Comparison of ENCODE assay signal across 10 cellular contexts in genomic region chr19:19670070-19670551, GRCh38. TPM values are rescaled to one million over a fixed set of nuclear protein-coding genes. Genes with fewer than 3 reads are reported as not detected.
A peak's percentile ranks its signal among the peaks of the same experiment; 100 is the strongest.
DNase-seq lines count a peak whose midpoint lies in the region; ATAC-seq and TF ChIP-seq lines count a peak whose summit lies in the region.
"Had no signal": no experiment of that assay in that cellular context is flagged by ENCODE, and none has a peak within 500 bp of the region (broad histone marks: within the 10 kb centered on the region; RNA-seq: fewer than 3 reads in every experiment).

No MANE protein-coding gene starts in this region.

- TF ChIP-seq RAD21 in neural cell (conservative IDR thresholded peaks at IDR 0.05) = no peak

- TF ChIP-seq CTCF in OCI-LY3 (IDR thresholded peaks at IDR 0.05; ENCODE audit: low read depth, low read length) (no peak), neural cell (IDR thresholded peaks at IDR 0.05; ENCODE audit: poor library complexity, severe bottlenecking) (no peak)

- no peak for ATAC-seq in HG03280 (IDR thresholded peaks at IDR 0.05; ENCODE audit: unreplicated experiment)

- H3K79me2 ChIP-seq in OCI-LY3 (ENCODE audit: low read length) (peaks cover 58% of the 10 kb centered on the region), neural cell (replicated peaks; ENCODE audit: insufficient read depth, low read length) (peaks cover 4% of the 10 kb centered on the region)

- H3K9ac ChIP-seq in OCI-LY3 (ENCODE audit: low read length) (peak overlapping the region; percentile 95; the same call in 1 of the 2 replicates), endocrine pancreas (ENCODE audit: control insufficient read depth, insufficient read depth, low read length) (peak overlapping the region; percentile 19), neural cell (ENCODE audit: low read length) (no peak overlapping the region)

- H4K20me1 ChIP-seq in OCI-LY3 (ENCODE audit: insufficient read depth, low read length) (no peaks in the 10 kb centered on the region), neural cell (ENCODE audit: insufficient read depth) (no peaks in the 10 kb centered on the region)

- H3F3A ChIP-seq in neural cell (ENCODE audit: insufficient read depth, low read length, poor library complexity, severe bottlenecking) = no peaks in the 10 kb centered on the region

- H3K4me1 ChIP-seq in OCI-LY3 (ENCODE audit: low read length) (peaks cover 16% of the 10 kb centered on the region), endocrine pancreas (ENCODE audit: control insufficient read depth, insufficient read depth, low read length) (no peaks in the 10 kb centered on the region)

- no peaks in the 10 kb centered on the region for H3K9me2 ChIP-seq in neural cell (ENCODE audit: insufficient read depth, low read length)

- peaks cover 42% of the 10 kb centered on the region for H3K36me3 ChIP-seq in OCI-LY3 (replicated peaks; ENCODE audit: low read depth, low read length)
- no peaks in the 10 kb centered on the region for H3K36me3 ChIP-seq in endocrine pancreas (ENCODE audit: control insufficient read depth, insufficient read depth, low read length)
- no peaks in the 10 kb centered on the region for H3K36me3 ChIP-seq in neural cell (ENCODE audit: insufficient read depth, low read length)

- H3K27ac ChIP-seq in OCI-LY3 (ENCODE audit: low read length) (no peak overlapping the region), neural cell (ENCODE audit: low read length) (no peak overlapping the region)

- H2AFZ ChIP-seq in OCI-LY3 (ENCODE audit: low read depth, low read length) (no peak overlapping the region), neural cell (ENCODE audit: low read depth, low read length) (no peak overlapping the region)

- H3K4me3 ChIP-seq in OCI-LY3 (ENCODE audit: low read length) (peak overlapping the region; percentile 96), endocrine pancreas (ENCODE audit: control insufficient read depth, insufficient read depth, low read length) (no peak overlapping the region), neural cell (ENCODE audit: low read length) (peak overlapping the region; percentile 97)
- H3K4me3 ChIP-seq: mucosa of descending colon had no signal

- peak overlapping the region; percentile 87 for H3K4me2 ChIP-seq in OCI-LY3 (ENCODE audit: low read length)
- H3K4me2 ChIP-seq in neural cell (ENCODE audit: low read length) = no peak overlapping the region

- TF ChIP-seq EP300 in neural cell (conservative IDR thresholded peaks at IDR 0.05; ENCODE audit: poor library complexity, severe bottlenecking) = no peak

- DNase-seq in EH (ENCODE audit: low read depth) = peak; percentile 15
- no peak for DNase-seq in NCI-H1694 (lab: John Stamatoyannopoulos, UW)
- no peak for DNase-seq in inferior parietal cortex (ENCODE audit: extremely low spot score)
- no peak for DNase-seq in HPDE6-E6E7 (ENCODE audit: extremely low spot score)
- DNase-seq: amygdala had no signal

- H3K9me3 ChIP-seq in OCI-LY3 (ENCODE audit: insufficient read depth, low read length) (peaks cover 11% of the 10 kb centered on the region; the same call in 1 of the 2 replicates), endocrine pancreas (ENCODE audit: control insufficient read depth, low read length) (no peaks in the 10 kb centered on the region), neural cell (ENCODE audit: low read length) (no peaks in the 10 kb centered on the region)

- H3K27me3 ChIP-seq in OCI-LY3 (ENCODE audit: low read depth, low read length) = no peaks in the 10 kb centered on the region
- H3K27me3 ChIP-seq in endocrine pancreas (ENCODE audit: control insufficient read depth, insufficient read depth, low read length) = no peaks in the 10 kb centered on the region
- H3K27me3 ChIP-seq in neural cell (ENCODE audit: insufficient read depth, low read depth, low read length) = no peaks in the 10 kb centered on the region

TF ChIP-seq in neural cell, 6 proteins besides CTCF, POLR2A, EP300 and RAD21:
- no peak for TF ChIP-seq MXI1 (conservative IDR thresholded peaks at IDR 0.05; ENCODE audit: poor library complexity, severe bottlenecking)
- no peak for TF ChIP-seq TAF1 (IDR thresholded peaks at IDR 0.05; ENCODE audit: low read depth)
- no peak for TF ChIP-seq EZH2 (IDR thresholded peaks at IDR 0.05; ENCODE audit: borderline replicate concordance, insufficient read depth, low read length, poor library complexity, severe bottlenecking)
- TF ChIP-seq SMC3 (conservative IDR thresholded peaks at IDR 0.05; ENCODE audit: poor library complexity) = no peak
- no peak for TF ChIP-seq REST (IDR thresholded peaks at IDR 0.05; ENCODE audit: borderline replicate concordance)
- no peak for TF ChIP-seq POLR2AphosphoS5 (IDR thresholded peaks at IDR 0.05)

RNA-seq across cellular contexts. Expression of gene ZNF101, which starts 1.5 kb away (rescaled TPM):
- polyA plus RNA-seq in neural cell = 12.2 and 12.3 TPM in 2 replicates
- polyA minus RNA-seq in neural cell = 10.5 and 13.9 TPM in 2 replicates

RNA-seq across cellular contexts. Expression of gene ATP13A1, which starts 6.6 kb away (rescaled TPM):
- 51.6 and 63.5 TPM in 2 replicates for polyA plus RNA-seq in neural cell
- 44.3 and 50.6 TPM in 2 replicates for polyA minus RNA-seq in neural cell

RNA-seq across cellular contexts. Expression of gene GMIP, which starts 26.7 kb away (rescaled TPM):
- polyA plus RNA-seq in neural cell = 18.4 and 31.2 TPM in 2 replicates
- polyA minus RNA-seq in neural cell = 32.4 and 34.2 TPM in 2 replicates

RNA-seq across cellular contexts. Expression of gene LPAR2, which starts 42.1 kb away (rescaled TPM):
- polyA plus RNA-seq in neural cell = 77.1 and 115 TPM in 2 replicates
- 19.5 and 20.6 TPM in 2 replicates for polyA minus RNA-seq in neural cell

RNA-seq across cellular contexts. Expression of gene PBX4, which starts 51.6 kb away (rescaled TPM):
- 7.5 and 8.1 TPM in 2 replicates for polyA plus RNA-seq in neural cell
- polyA minus RNA-seq in neural cell = 3.2 and 4.4 TPM in 2 replicates
